In the genomic region with DNA sequence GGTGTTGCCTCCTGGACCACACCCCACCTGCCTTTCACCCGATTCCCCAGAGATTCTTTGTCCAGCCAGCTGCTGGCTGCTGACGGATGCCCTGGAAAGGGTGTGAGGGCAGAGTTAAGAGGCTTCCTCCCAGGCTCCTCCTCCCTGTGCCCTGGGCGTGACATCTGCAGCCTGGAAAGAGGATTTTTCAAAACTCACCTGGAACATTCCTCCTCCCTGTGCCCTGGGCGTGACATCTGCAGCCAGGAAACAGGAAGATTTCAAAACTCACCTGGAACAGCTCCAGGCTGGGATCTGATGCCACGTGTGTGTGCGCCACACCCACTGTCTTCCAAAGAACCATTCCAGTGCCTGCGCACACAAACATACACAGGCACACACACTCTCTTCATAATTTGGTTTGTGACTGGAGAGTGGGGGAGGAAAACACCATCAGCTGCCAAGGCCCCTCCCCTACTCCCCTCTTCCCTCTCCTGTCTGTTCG, we compare ENCODE assay signal across 8 cellular contexts. TPM values are rescaled to one million over a fixed set of nuclear protein-coding genes. Genes with fewer than 3 reads are reported as not detected.
A peak's percentile ranks its signal among the peaks of the same experiment; 100 is the strongest.
DNase-seq lines count a peak whose midpoint lies in the region; ATAC-seq and TF ChIP-seq lines count a peak whose summit lies in the region.

No MANE protein-coding gene starts in this region.

- H2BK120ac ChIP-seq in trophoblast cell (ENCODE audit: insufficient read depth, low read length, poor library complexity): no peak overlapping the region

- H3K23ac ChIP-seq in trophoblast cell (ENCODE audit: low read length): no peak overlapping the region

- ATAC-seq in activated CD8-positive, alpha-beta T cell treated with anti-CD3 and anti-CD28 coated beads, Interleukin-2, amount 10 ng/mL, durations not matched to agents 7 days and 5 days: no peak

- no peak for TF ChIP-seq CTCF in esophagus muscularis mucosa (IDR thresholded peaks at IDR 0.05)

- H3K18ac ChIP-seq in trophoblast cell (ENCODE audit: low read length): no peak overlapping the region

- H3K27me3 ChIP-seq in esophagus muscularis mucosa (no peaks in the 10 kb centered on the region), trophoblast cell (ENCODE audit: insufficient read depth, low read length) (no peaks in the 10 kb centered on the region)

- no peak overlapping the region for H3K27ac Mint-ChIP-seq in activated CD8-positive, alpha-beta T cell treated with anti-CD3 and anti-CD28 coated beads, Interleukin-2, amount 10 ng/mL, durations not matched to agents 7 days and 5 days

- H3K4me1 ChIP-seq in esophagus muscularis mucosa: peaks cover 43 to 60% (median 55%) of the 10 kb centered on the region in 4 donors
- peaks cover 6 to 22% of the 10 kb centered on the region in 2 experiments for H3K4me1 ChIP-seq in trophoblast cell (ENCODE audit: control insufficient read depth in 1 of 2, insufficient read depth in 2 of 2, low read length in 2 of 2)

- H3K27ac ChIP-seq in esophagus muscularis mucosa (replicated peaks in 1 of 4): peak overlapping the region; percentile 99 to 100 (median 100)
- no peak overlapping the region for H3K27ac ChIP-seq in trophoblast cell (ENCODE audit: low read depth, low read length)

- H3K27me3 Mint-ChIP-seq in activated CD8-positive, alpha-beta T cell treated with anti-CD3 and anti-CD28 coated beads, Interleukin-2, amount 10 ng/mL, durations not matched to agents 7 days and 5 days (ENCODE audit: low read depth): peaks cover 14% of the 10 kb centered on the region

- H3K14ac ChIP-seq in trophoblast cell (ENCODE audit: low read length): no peak overlapping the region

- peak overlapping the region in 3 of 4 donors; percentile 1 to 6 (median 4) for H3K4me3 ChIP-seq in esophagus muscularis mucosa
- H3K4me3 ChIP-seq in trophoblast cell (ENCODE audit: low read depth, low read length): peak overlapping the region; percentile 16

- H2BK12ac ChIP-seq in trophoblast cell (ENCODE audit: low read length): no peak overlapping the region

- no peak overlapping the region for H2BK5ac ChIP-seq in trophoblast cell (ENCODE audit: low read depth, low read length, poor library complexity)

- peaks cover 8% of the 10 kb centered on the region for H3K79me2 ChIP-seq in trophoblast cell (ENCODE audit: control insufficient read depth, insufficient read depth, low read length, poor library complexity)

- H4K12ac ChIP-seq in trophoblast cell (ENCODE audit: low read depth, low read length): no peak overlapping the region

- H3K79me1 ChIP-seq in trophoblast cell (ENCODE audit: low read length): peaks cover 9% of the 10 kb centered on the region

- POLR2A ChIA-PET in activated CD8-positive, alpha-beta T cell treated with anti-CD3 and anti-CD28 coated beads, Interleukin-2, amount 10 ng/mL, durations not matched to agents 7 days and 5 days (lab: Charles Lee): no interaction called here

- no peak overlapping the region for H3K4ac ChIP-seq in trophoblast cell (ENCODE audit: low read depth, low read length)

- no peaks in the 10 kb centered on the region for H3K9me3 Mint-ChIP-seq in activated CD8-positive, alpha-beta T cell treated with anti-CD3 and anti-CD28 coated beads, Interleukin-2, amount 10 ng/mL, durations not matched to agents 7 days and 5 days (ENCODE audit: insufficient read depth)

- DNase-seq in DMS53 treated with DMSO at 0.1 percent for 48 hours (lab: John Stamatoyannopoulos, UW; ENCODE audit: unreplicated experiment) (peak; percentile 95), NCI-H2196 (lab: John Stamatoyannopoulos, UW; ENCODE audit: unreplicated experiment) (peak; percentile 88), esophagus muscularis mucosa (ENCODE audit: extremely low spot score) (no peak), trophoblast cell (peak; percentile 98 to 100), HCEC 1CT (no peak), iPS-NIHi7 (ENCODE audit: extremely low spot score) (no peak), COLO829 (ENCODE audit: low spot score) (no peak)
- no peak for DNase-seq in activated CD8-positive, alpha-beta T cell treated with anti-CD3 and anti-CD28 coated beads, Interleukin-2, amount 10 ng/mL, durations not matched to agents 7 days and 5 days

- TF ChIP-seq POLR2A in esophagus muscularis mucosa (IDR thresholded peaks at IDR 0.05; ENCODE audit: low read depth): no peak

- intact Hi-C loops in esophagus muscularis mucosa (cut with DNase I): no loop called here

- 25% methylated on average over 8 of the region's 8 CpGs for WGBS in esophagus muscularis mucosa
- no CpG with 5 or more reads among the region's 8 CpGs for WGBS in trophoblast cell (ENCODE audit: extremely low coverage, insufficient coverage, insufficient read length)

- H3K36me3 Mint-ChIP-seq in activated CD8-positive, alpha-beta T cell treated with anti-CD3 and anti-CD28 coated beads, Interleukin-2, amount 10 ng/mL, durations not matched to agents 7 days and 5 days (ENCODE audit: low read depth): no peaks in the 10 kb centered on the region

- H3K4me3 Mint-ChIP-seq in activated CD8-positive, alpha-beta T cell treated with anti-CD3 and anti-CD28 coated beads, Interleukin-2, amount 10 ng/mL, durations not matched to agents 7 days and 5 days: no peak overlapping the region

- H3K36me3 ChIP-seq in esophagus muscularis mucosa (peaks cover 0 to 20% (median 11%) of the 10 kb centered on the region in 4 donors), trophoblast cell (ENCODE audit: control insufficient read depth in 1 of 2, insufficient read depth in 2 of 2, low read length in 2 of 2) (peaks cover 10 to 14% of the 10 kb centered on the region in 2 experiments)

- no peak overlapping the region for H2AFZ ChIP-seq in trophoblast cell (ENCODE audit: insufficient read depth, low read length, poor library complexity)

- peaks cover 15% of the 10 kb centered on the region for H3K4me1 Mint-ChIP-seq in activated CD8-positive, alpha-beta T cell treated with anti-CD3 and anti-CD28 coated beads, Interleukin-2, amount 10 ng/mL, durations not matched to agents 7 days and 5 days (ENCODE audit: low read depth)

- no peak overlapping the region for H2AK5ac ChIP-seq in trophoblast cell (ENCODE audit: low read length)

- H3K9me3 ChIP-seq in esophagus muscularis mucosa: no peaks in the 10 kb centered on the region
- H3K9me3 ChIP-seq in trophoblast cell (ENCODE audit: insufficient read depth, low read depth, low read length): no peaks in the 10 kb centered on the region

- no peak overlapping the region for H3K9ac ChIP-seq in trophoblast cell (ENCODE audit: low read length)

- CTCF ChIA-PET in activated CD8-positive, alpha-beta T cell treated with anti-CD3 and anti-CD28 coated beads, Interleukin-2, amount 10 ng/mL, durations not matched to agents 7 days and 5 days (lab: Charles Lee): interaction anchor here (1.0 to 1.6 kb wide), 2 partner anchors 9 to 17 kb away, joined by 4 to 7 read pairs; no protein-coding TSS in a partner anchor

- TF ChIP-seq EP300 in esophagus muscularis mucosa (IDR thresholded peaks at IDR 0.05): peak; percentile 17

- no peak overlapping the region for H4K8ac ChIP-seq in trophoblast cell (ENCODE audit: low read depth, low read length)

- H3K4me2 ChIP-seq in trophoblast cell (ENCODE audit: low read length): no peak overlapping the region

- H4K91ac ChIP-seq in trophoblast cell (ENCODE audit: low read depth, low read length): no peak overlapping the region

RNA-seq across cellular contexts. Expression of a gene that starts 5.2 kb away (rescaled TPM):
- total RNA-seq in esophagus muscularis mucosa: 100 to 1,000 TPM in 1 of 4 donors, 10 to 100 TPM in 3; 43.4 to 104 (median 73.9) TPM
- polyA plus RNA-seq in trophoblast cell (2013): 29.2 and 29.4 TPM in 2 replicates
- total RNA-seq in activated CD8-positive, alpha-beta T cell treated with anti-CD3 and anti-CD28 coated beads, Interleukin-2, amount 10 ng/mL, durations not matched to agents 7 days and 5 days: 1 to 10 TPM; 2.2 to 2.4 TPM

RNA-seq across cellular contexts. Expression of a gene that starts 18.2 kb away (rescaled TPM):
- total RNA-seq in esophagus muscularis mucosa: 10 to 100 TPM in 3 of 4 donors, 1 to 10 TPM in 1; 7.1 to 17.2 (median 16.0) TPM
- 10.8 and 12.1 TPM in 2 replicates for polyA plus RNA-seq in trophoblast cell (2013)
- 10 to 100 TPM; 23.8 to 27.3 TPM for total RNA-seq in activated CD8-positive, alpha-beta T cell treated with anti-CD3 and anti-CD28 coated beads, Interleukin-2, amount 10 ng/mL, durations not matched to agents 7 days and 5 days

RNA-seq across cellular contexts. Expression of a gene that starts 31.7 kb away (rescaled TPM):
- total RNA-seq in esophagus muscularis mucosa: 10 to 100 TPM; 29.9 to 65.5 (median 36.3) TPM
- polyA plus RNA-seq in trophoblast cell (2013): 21.5 and 23.7 TPM in 2 replicates
- total RNA-seq in activated CD8-positive, alpha-beta T cell treated with anti-CD3 and anti-CD28 coated beads, Interleukin-2, amount 10 ng/mL, durations not matched to agents 7 days and 5 days: 1 to 10 TPM; 1.1 to 1.7 TPM

RNA-seq across cellular contexts. Expression of a gene that starts 53.1 kb away (rescaled TPM):
- 10 to 100 TPM; 19.9 to 41.3 (median 34.8) TPM for total RNA-seq in esophagus muscularis mucosa
- polyA plus RNA-seq in trophoblast cell (2013): not detected in 2 replicates
- under 1 TPM; 0.24 to 0.42 TPM for total RNA-seq in activated CD8-positive, alpha-beta T cell treated with anti-CD3 and anti-CD28 coated beads, Interleukin-2, amount 10 ng/mL, durations not matched to agents 7 days and 5 days

Comparison
In these comparisons a context has a peak if more than half of its experiments do, and no peak if none do; other contexts are left out.
1. DNase-seq: peak in DMS53 treated with DMSO at 0.1 percent for 48 hours (single experiment), NCI-H2196 (single experiment) and trophoblast cell (2 of 2); none in esophagus muscularis mucosa (single experiment), HCEC 1CT (single experiment), iPS-NIHi7 (single experiment), activated CD8-positive, alpha-beta T cell treated with anti-CD3 and anti-CD28 coated beads, Interleukin-2, amount 10 ng/mL, durations not matched to agents 7 days and 5 days (single experiment) and COLO829 (single experiment).
2. RNA of a gene that starts 5.2 kb away (total RNA-seq): 43.4 to 104 TPM in esophagus muscularis mucosa; 2.2 to 2.4 TPM in activated CD8-positive, alpha-beta T cell treated with anti-CD3 and anti-CD28 coated beads, Interleukin-2, amount 10 ng/mL, durations not matched to agents 7 days and 5 days; every median in the first group is over 10 times any median in the second.
3. RNA of a gene that starts 31.7 kb away (total RNA-seq): 29.9 to 65.5 TPM in esophagus muscularis mucosa; 1.1 to 1.7 TPM in activated CD8-positive, alpha-beta T cell treated with anti-CD3 and anti-CD28 coated beads, Interleukin-2, amount 10 ng/mL, durations not matched to agents 7 days and 5 days; every median in the first group is over 10 times any median in the second.